1 cellular context compared by ENCODE assay signal in the genomic region with DNA sequence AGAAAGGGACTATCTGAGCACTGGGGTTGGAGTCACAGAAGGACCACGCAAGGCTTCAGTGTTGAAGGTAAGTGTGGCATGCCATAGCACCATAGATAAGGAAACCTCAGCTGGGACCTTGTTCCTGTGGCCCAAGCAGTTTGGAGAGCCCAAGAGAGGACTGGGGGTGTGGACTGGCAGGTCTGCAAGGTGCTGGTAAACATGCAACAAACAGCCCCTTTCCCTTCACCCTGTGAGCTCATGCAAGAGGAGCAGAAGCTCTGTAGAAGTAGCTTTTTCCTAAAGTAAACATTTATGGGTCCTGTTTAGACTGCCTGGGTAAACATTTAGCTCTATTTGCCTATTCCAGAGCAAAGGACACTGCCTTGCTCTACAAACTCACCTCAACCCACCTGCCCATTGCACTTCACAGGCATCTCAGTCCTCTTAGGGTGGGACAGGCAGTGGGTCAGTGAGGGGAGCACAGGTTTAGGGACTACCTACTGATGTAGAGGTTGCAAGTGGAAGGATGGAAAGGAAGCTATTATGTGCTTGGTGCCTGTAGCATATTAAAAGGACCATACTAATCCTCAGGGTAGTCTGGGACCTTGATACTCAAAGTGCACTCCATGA.
TF ChIP-seq lines count a peak whose summit lies in the region.

No MANE protein-coding gene starts in this region.

TF ChIP-seq in HepG2, 621 proteins besides CTCF, POLR2A, EP300 and RAD21 (continued from another document and continues in another):
- TF ChIP-seq GTF2F1 (IDR thresholded peaks at IDR 0.05; ENCODE audit: low read length) = no peak
- no peak for TF ChIP-seq SRY (CRISPR knock-in tag; IDR thresholded peaks at IDR 0.05)
- no peak for TF ChIP-seq SIN3B (IDR thresholded peaks at IDR 0.05; ENCODE audit: low read length)
- TF ChIP-seq ZC3H4 (CRISPR knock-in tag; IDR thresholded peaks at IDR 0.05; ENCODE audit: borderline replicate concordance) = no peak
- TF ChIP-seq CREB3 (CRISPR knock-in tag; IDR thresholded peaks at IDR 0.05) = no peak
- TF ChIP-seq ZNF770 (CRISPR knock-in tag; IDR thresholded peaks at IDR 0.05) = no peak
- 0 out of 2 replicates have a peak, but pooled peaks have one; percentile 43 for TF ChIP-seq ZNF44 (CRISPR knock-in tag; IDR thresholded peaks at IDR 0.05)
- no peak for TF ChIP-seq SMAD1 (CRISPR knock-in tag; IDR thresholded peaks at IDR 0.05; ENCODE audit: borderline replicate concordance, low read depth)
- no peak for TF ChIP-seq ZBTB21 (CRISPR knock-in tag; IDR thresholded peaks at IDR 0.05)
- TF ChIP-seq FOXM1 (CRISPR knock-in tag; IDR thresholded peaks at IDR 0.05) = no peak
- TF ChIP-seq ZSCAN30 (CRISPR knock-in tag; IDR thresholded peaks at IDR 0.05) = no peak
- no peak for TF ChIP-seq ONECUT2 (CRISPR knock-in tag; IDR thresholded peaks at IDR 0.05)
- TF ChIP-seq, protein P1, sequence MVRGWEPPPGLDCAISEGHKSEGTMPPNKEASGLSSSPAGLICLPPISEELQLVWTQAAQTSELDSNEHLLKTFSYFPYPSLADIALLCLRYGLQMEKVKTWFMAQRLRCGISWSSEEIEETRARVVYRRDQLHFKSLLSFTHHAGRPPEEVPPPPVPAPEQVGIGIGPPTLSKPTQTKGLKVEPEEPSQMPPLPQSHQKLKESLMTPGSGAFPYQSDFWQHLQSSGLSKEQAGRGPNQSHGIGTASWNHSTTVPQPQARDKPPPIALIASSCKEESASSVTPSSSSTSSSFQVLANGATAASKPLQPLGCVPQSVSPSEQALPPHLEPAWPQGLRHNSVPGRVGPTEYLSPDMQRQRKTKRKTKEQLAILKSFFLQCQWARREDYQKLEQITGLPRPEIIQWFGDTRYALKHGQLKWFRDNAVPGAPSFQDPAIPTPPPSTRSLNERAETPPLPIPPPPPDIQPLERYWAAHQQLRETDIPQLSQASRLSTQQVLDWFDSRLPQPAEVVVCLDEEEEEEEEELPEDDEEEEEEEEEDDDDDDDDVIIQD (CRISPR knock-in tag; IDR thresholded peaks at IDR 0.05; ENCODE audit: low read depth) = peak; percentile 80
- TF ChIP-seq ZNF33A (CRISPR knock-in tag; IDR thresholded peaks at IDR 0.05; ENCODE audit: borderline replicate concordance) = no peak
- no peak for TF ChIP-seq SRSF9 (IDR thresholded peaks at IDR 0.05; ENCODE audit: borderline replicate concordance, insufficient read depth, low read depth, low read length, poor library complexity, severe bottlenecking)
- TF ChIP-seq NR2F1 (CRISPR knock-in tag; IDR thresholded peaks at IDR 0.05) = no peak
- no peak for TF ChIP-seq HNF1A (IDR thresholded peaks at IDR 0.05; ENCODE audit: low read depth)
- TF ChIP-seq HNF1A (CRISPR knock-in tag; IDR thresholded peaks at IDR 0.05; ENCODE audit: borderline replicate concordance) = no peak
- peak; percentile 45; the same call in 1 of the 2 replicates for TF ChIP-seq ZNF782 (CRISPR knock-in tag; IDR thresholded peaks at IDR 0.05; ENCODE audit: borderline replicate concordance)
- no peak for TF ChIP-seq ZNF468 (CRISPR knock-in tag; IDR thresholded peaks at IDR 0.05)
- peak; percentile 64 for TF ChIP-seq ZNF12 (CRISPR knock-in tag; IDR thresholded peaks at IDR 0.05)
- peak; percentile 70; the same call in 1 of the 2 replicates for TF ChIP-seq KLF6 (CRISPR knock-in tag; IDR thresholded peaks at IDR 0.05)
- TF ChIP-seq, protein P2, sequence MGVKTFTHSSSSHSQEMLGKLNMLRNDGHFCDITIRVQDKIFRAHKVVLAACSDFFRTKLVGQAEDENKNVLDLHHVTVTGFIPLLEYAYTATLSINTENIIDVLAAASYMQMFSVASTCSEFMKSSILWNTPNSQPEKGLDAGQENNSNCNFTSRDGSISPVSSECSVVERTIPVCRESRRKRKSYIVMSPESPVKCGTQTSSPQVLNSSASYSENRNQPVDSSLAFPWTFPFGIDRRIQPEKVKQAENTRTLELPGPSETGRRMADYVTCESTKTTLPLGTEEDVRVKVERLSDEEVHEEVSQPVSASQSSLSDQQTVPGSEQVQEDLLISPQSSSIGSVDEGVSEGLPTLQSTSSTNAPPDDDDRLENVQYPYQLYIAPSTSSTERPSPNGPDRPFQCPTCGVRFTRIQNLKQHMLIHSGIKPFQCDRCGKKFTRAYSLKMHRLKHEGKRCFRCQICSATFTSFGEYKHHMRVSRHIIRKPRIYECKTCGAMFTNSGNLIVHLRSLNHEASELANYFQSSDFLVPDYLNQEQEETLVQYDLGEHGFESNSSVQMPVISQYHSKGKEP (CRISPR knock-in tag; IDR thresholded peaks at IDR 0.05) = no peak
- TF ChIP-seq ATF2 (CRISPR knock-in tag; IDR thresholded peaks at IDR 0.05) = no peak
- TF ChIP-seq ZNF160 (CRISPR knock-in tag; IDR thresholded peaks at IDR 0.05) = no peak
- TF ChIP-seq ATRX (CRISPR knock-in tag; IDR thresholded peaks at IDR 0.05; ENCODE audit: borderline replicate concordance) = no peak
- no peak for TF ChIP-seq ZNF776 (CRISPR knock-in tag; IDR thresholded peaks at IDR 0.05)
- no peak for TF ChIP-seq THYN1 (CRISPR knock-in tag; IDR thresholded peaks at IDR 0.05; ENCODE audit: borderline replicate concordance, low read depth)
- TF ChIP-seq SIX4 (CRISPR knock-in tag; IDR thresholded peaks at IDR 0.05) = no peak; the same call in 1 of the 2 replicates
- no peak for TF ChIP-seq NPAS2 (CRISPR knock-in tag; IDR thresholded peaks at IDR 0.05; ENCODE audit: borderline replicate concordance)
- no peak for TF ChIP-seq KLF9 (CRISPR knock-in tag; IDR thresholded peaks at IDR 0.05; ENCODE audit: low read depth)
- TF ChIP-seq, protein P3, sequence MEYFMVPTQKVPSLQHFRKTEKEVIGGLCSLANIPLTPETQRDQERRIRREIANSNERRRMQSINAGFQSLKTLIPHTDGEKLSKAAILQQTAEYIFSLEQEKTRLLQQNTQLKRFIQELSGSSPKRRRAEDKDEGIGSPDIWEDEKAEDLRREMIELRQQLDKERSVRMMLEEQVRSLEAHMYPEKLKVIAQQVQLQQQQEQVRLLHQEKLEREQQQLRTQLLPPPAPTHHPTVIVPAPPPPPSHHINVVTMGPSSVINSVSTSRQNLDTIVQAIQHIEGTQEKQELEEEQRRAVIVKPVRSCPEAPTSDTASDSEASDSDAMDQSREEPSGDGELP (IDR thresholded peaks at IDR 0.05; ENCODE audit: borderline replicate concordance, low read depth) = no peak
- TF ChIP-seq THAP9 (CRISPR knock-in tag; IDR thresholded peaks at IDR 0.05; ENCODE audit: borderline replicate concordance) = peak; percentile 38; the same call in 1 of the 2 replicates
- no peak for TF ChIP-seq ZNF276 (CRISPR knock-in tag; IDR thresholded peaks at IDR 0.05; ENCODE audit: low read depth)
- TF ChIP-seq KDM6A (CRISPR knock-in tag; IDR thresholded peaks at IDR 0.05; ENCODE audit: low read depth) = peak; percentile 85; the same call in 1 of the 2 replicates
- TF ChIP-seq ZBTB7B (CRISPR knock-in tag; IDR thresholded peaks at IDR 0.05) = peak; percentile 74; the same call in 1 of the 2 replicates
- TF ChIP-seq ZNF749 (CRISPR knock-in tag; IDR thresholded peaks at IDR 0.05; ENCODE audit: borderline replicate concordance) = no peak
- no peak for TF ChIP-seq ZNF597 (CRISPR knock-in tag; IDR thresholded peaks at IDR 0.05)
